Comparison of ENCODE assay signal across 8 cellular contexts in the genomic region with DNA sequence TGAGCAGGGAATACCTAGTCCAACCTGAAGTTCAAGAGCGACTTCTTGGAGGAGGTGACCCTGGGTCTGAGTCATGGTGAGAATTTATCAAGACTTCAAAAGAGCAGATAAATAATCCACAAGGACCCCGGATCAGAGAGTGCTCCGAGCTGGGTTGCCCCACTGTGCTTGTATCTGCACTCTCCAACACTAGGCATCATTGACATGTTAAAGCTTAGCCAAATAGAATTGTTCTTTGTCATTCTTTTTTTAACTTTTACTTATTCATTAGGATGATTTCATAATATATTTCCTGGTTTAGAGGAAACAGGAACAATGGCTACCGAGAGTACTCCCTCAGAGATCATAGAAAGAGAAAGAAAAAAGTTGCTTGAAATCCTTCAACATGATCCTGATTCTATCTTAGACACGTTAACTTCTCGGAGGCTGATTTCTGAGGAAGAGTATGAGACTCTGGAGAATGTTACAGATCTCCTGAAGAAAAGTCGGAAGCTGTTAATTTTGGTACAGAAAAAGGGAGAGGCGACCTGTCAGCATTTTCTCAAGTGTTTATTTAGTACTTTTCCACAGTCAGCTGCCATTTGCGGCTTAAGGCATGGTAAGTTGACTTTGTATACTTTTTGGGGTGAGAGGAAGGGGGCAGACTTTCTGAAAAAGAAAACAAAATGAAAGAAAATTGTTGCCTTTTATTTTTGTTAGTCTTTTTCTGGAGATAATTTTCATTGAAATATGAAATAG. TPM values are rescaled to one million over a fixed set of nuclear protein-coding genes. Genes with fewer than 3 reads are reported as not detected.
DNase-seq lines count a peak whose midpoint lies in the region; ATAC-seq and TF ChIP-seq lines count a peak whose summit lies in the region.

A gene with protein sequence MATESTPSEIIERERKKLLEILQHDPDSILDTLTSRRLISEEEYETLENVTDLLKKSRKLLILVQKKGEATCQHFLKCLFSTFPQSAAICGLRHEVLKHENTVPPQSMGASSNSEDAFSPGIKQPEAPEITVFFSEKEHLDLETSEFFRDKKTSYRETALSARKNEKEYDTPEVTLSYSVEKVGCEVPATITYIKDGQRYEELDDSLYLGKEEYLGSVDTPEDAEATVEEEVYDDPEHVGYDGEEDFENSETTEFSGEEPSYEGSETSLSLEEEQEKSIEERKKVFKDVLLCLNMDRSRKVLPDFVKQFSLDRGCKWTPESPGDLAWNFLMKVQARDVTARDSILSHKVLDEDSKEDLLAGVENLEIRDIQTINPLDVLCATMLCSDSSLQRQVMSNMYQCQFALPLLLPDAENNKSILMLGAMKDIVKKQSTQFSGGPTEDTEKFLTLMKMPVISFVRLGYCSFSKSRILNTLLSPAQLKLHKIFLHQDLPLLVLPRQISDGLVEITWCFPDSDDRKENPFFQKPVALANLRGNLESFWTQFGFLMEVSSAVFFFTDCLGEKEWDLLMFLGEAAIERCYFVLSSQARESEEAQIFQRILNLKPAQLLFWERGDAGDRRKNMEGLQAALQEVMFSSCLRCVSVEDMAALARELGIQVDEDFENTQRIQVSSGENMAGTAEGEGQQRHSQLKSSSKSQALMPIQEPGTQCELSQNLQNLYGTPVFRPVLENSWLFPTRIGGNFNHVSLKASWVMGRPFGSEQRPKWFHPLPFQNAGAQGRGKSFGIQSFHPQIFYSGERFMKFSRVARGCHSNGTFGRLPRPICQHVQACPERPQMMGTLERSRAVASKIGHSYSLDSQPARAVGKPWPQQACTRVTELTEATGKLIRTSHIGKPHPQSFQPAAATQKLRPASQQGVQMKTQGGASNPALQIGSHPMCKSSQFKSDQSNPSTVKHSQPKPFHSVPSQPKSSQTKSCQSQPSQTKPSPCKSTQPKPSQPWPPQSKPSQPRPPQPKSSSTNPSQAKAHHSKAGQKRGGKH (plus strand): TSS at position 300 of the 738 bp plus-strand sequence. CDS start 16 bp downstream, at position 316.

- POLR2A ChIA-PET in CD8-positive, alpha-beta memory T cell (lab: Charles Lee) = no interaction called here

- peak within 1 kb of the TSS; percentile 1 to 91 (median 66) for H3K27ac Mint-ChIP-seq in CD8-positive, alpha-beta memory T cell

- H3K4me3 ChIP-seq in CD8-positive, alpha-beta memory T cell (ENCODE audit: low read length) = peak within 1 kb of the TSS; percentile 44
- peak within 1 kb of the TSS in 1 of 2 donors; percentile 9 for H3K4me3 ChIP-seq in body of pancreas
- peak within 1 kb of the TSS; percentile 18 to 47 for H3K4me3 ChIP-seq in left lung
- peak within 1 kb of the TSS in 1 of 2 donors; percentile 47 for H3K4me3 ChIP-seq in testis

- peak within 1 kb of the TSS; percentile 80 for H3K27ac ChIP-seq in CD8-positive, alpha-beta memory T cell (ENCODE audit: low read depth, low read length)
- H3K27ac ChIP-seq in body of pancreas = peak within 1 kb of the TSS in 3 of 4 donors; percentile 29 to 85 (median 74)
- H3K27ac ChIP-seq in left lung = peak within 1 kb of the TSS; percentile 91 to 95
- H3K27ac ChIP-seq in testis = peak within 1 kb of the TSS; percentile 48 to 68

- CTCF ChIA-PET in CD8-positive, alpha-beta memory T cell (lab: Charles Lee) = interaction anchor here (0.9 kb wide), 1 partner anchor 10 kb away, joined by 3 read pairs; no protein-coding TSS in a partner anchor

- intact Hi-C loops in body of pancreas (cut with DNase I) = no loop called here
- intact Hi-C loops in left lung (cut with DNase I) = no loop called here
- intact Hi-C loops in testis (cut with DNase I; ENCODE audit: low total_unique reads) = no loop called here

- ATAC-seq in GM21423 (IDR thresholded peaks at IDR 0.05; ENCODE audit: unreplicated experiment) (peak; percentile 47), body of pancreas (peak; percentile 69), left lung (peak; percentile 86)

- peaks cover 7 to 21% (median 15%) of the 10 kb centered on the region in 3 donors for H3K4me1 Mint-ChIP-seq in CD8-positive, alpha-beta memory T cell

- DNase-seq in CD8-positive, alpha-beta memory T cell = no peak
- peak; percentile 67 for DNase-seq in NAMALWA (ENCODE audit: low spot score)
- peak in 1 of 4 donors; percentile 23 for DNase-seq in body of pancreas
- no peak for DNase-seq in left lung
- no peak for DNase-seq in testis
- DNase-seq in NCI-H526 treated with DMSO at 0.1 percent for 48 hours (lab: John Stamatoyannopoulos, UW) = no peak
- no peak for DNase-seq in NCI-H2029 treated with DMSO at 0.1 percent for 48 hours (lab: John Stamatoyannopoulos, UW)

- TF ChIP-seq CTCF in body of pancreas (IDR thresholded peaks at IDR 0.05) = no peak
- TF ChIP-seq CTCF in left lung (IDR thresholded peaks at IDR 0.05) = no peak
- TF ChIP-seq CTCF in testis (IDR thresholded peaks at IDR 0.05) = no peak

- H3K27me3 ChIP-seq in CD8-positive, alpha-beta memory T cell (ENCODE audit: insufficient read depth, low read length, poor library complexity, severe bottlenecking) = no peaks in the 10 kb centered on the region
- H3K27me3 ChIP-seq in body of pancreas (no peaks in the 10 kb centered on the region), left lung (no peaks in the 10 kb centered on the region), testis (no peaks in the 10 kb centered on the region)

- peak within 1 kb of the TSS; percentile 57 to 82 (median 79) for H3K4me3 Mint-ChIP-seq in CD8-positive, alpha-beta memory T cell

- H3K4me1 ChIP-seq in CD8-positive, alpha-beta memory T cell (ENCODE audit: insufficient read depth, low read length) = peaks cover under 1% of the 10 kb centered on the region
- H3K4me1 ChIP-seq in body of pancreas (peaks cover 16% of the 10 kb centered on the region), left lung (peaks cover 6 to 49% of the 10 kb centered on the region in 2 donors), testis (peaks cover 7% of the 10 kb centered on the region)

- 19 to 25% methylated on average over 9 of the region's 9 CpGs for WGBS in body of pancreas, 2 donors
- WGBS in testis, 2 donors = 38 to 43% methylated on average over 9 of the region's 9 CpGs

- peaks cover 8 to 25% of the 10 kb centered on the region in 2 donors for H3K27me3 Mint-ChIP-seq in CD8-positive, alpha-beta memory T cell

- H3K9me3 Mint-ChIP-seq in CD8-positive, alpha-beta memory T cell = no peaks in the 10 kb centered on the region

- H3K36me3 Mint-ChIP-seq in CD8-positive, alpha-beta memory T cell = no peaks in the 10 kb centered on the region

- H3K36me3 ChIP-seq in CD8-positive, alpha-beta memory T cell (ENCODE audit: insufficient read depth, low read length) = no peaks in the 10 kb centered on the region
- H3K36me3 ChIP-seq in body of pancreas (replicated peaks in 1 of 2; ENCODE audit: insufficient read depth in 1 of 2, low read depth in 2 of 2) = no peaks in the 10 kb centered on the region
- H3K36me3 ChIP-seq in left lung = peaks cover 0 to 22% of the 10 kb centered on the region in 2 donors
- no peaks in the 10 kb centered on the region for H3K36me3 ChIP-seq in testis (ENCODE audit: low read depth, missing control alignments)

- TF ChIP-seq POLR2A in body of pancreas (IDR thresholded peaks at IDR 0.05) = peak in 1 of 3 donors; percentile 25
- no peak for TF ChIP-seq POLR2A in testis (IDR thresholded peaks at IDR 0.05)

- H3K9me3 ChIP-seq in CD8-positive, alpha-beta memory T cell (ENCODE audit: low read length) = no peaks in the 10 kb centered on the region
- no peaks in the 10 kb centered on the region for H3K9me3 ChIP-seq in body of pancreas
- H3K9me3 ChIP-seq in left lung = no peaks in the 10 kb centered on the region
- no peaks in the 10 kb centered on the region for H3K9me3 ChIP-seq in testis

RNA-seq across cellular contexts. Expression of the gene that starts here (rescaled TPM):
- 1 to 10 TPM; 1.8 to 2.1 TPM for total RNA-seq in CD8-positive, alpha-beta memory T cell
- 2.3 TPM for polyA plus RNA-seq in CD8-positive, alpha-beta memory T cell
- 1 to 10 TPM; 5.4 to 5.6 TPM for total RNA-seq in body of pancreas
- total RNA-seq in left lung = 10 to 100 TPM; 18.3 to 28.9 TPM
- 1 to 10 TPM; 3.1 to 4.8 TPM for total RNA-seq in testis
- 3.0 TPM for polyA plus RNA-seq in testis (ENCODE audit: insufficient read depth, low read depth, low replicate concordance)
